40 cellular contexts compared by ENCODE assay signal in genomic region chr1:18859560-18859959, GRCh38. TPM values are rescaled to one million over a fixed set of nuclear protein-coding genes. Genes with fewer than 3 reads are reported as not detected.
"Had no signal": no experiment of that assay in that cellular context is flagged by ENCODE, and none has a peak within 500 bp of the region (broad histone marks: within the 10 kb centered on the region; RNA-seq: fewer than 3 reads in every experiment).

TSS of gene TAS1R2 (minus strand) at chr1:18859660. CDS start at chr1:18859660, 0 bp downstream.

- DNase-seq: Karpas-422, Kasumi-1, MG63, MM.1S, MV-4-11, NCI-H1048, NCI-H1092, NCI-H1092 treated with DMSO at 0.1 percent for 48 hours, NCI-H1105, NCI-H1105 treated with DMSO at 0.1 percent for 48 hours, NCI-H1417, NCI-H1417 treated with DMSO at 0.1 percent for 48 hours, NCI-H1436, NCI-H1436 treated with DMSO at 0.1 percent for 48 hours, NCI-H146, NCI-H1694, NCI-H1694 treated with DMSO at 0.1 percent for 48 hours, NCI-H187, NCI-H187 treated with DMSO at 0.1 percent for 48 hours, NCI-H1930, NCI-H2029, NCI-H2029 treated with DMSO at 0.1 percent for 48 hours, NCI-H2081, NCI-H2081 treated with DMSO at 0.1 percent for 48 hours, NCI-H2107, NCI-H2171, NCI-H2171 treated with DMSO at 0.1 percent for 48 hours, NCI-H2227 treated with DMSO at 0.1 percent for 48 hours, NCI-H226, NCI-H345, NCI-H446, NCI-H446 treated with DMSO at 0.1 percent for 48 hours, NCI-H510A, NCI-H510A treated with DMSO at 0.1 percent for 48 hours, NCI-H524 had no signal

- H3K4me3 ChIP-seq: MG63 had no signal

- H3K36me3 ChIP-seq: MG63 had no signal

- H3K4me2 ChIP-seq: KMS-11 had no signal

- H3K9me3 ChIP-seq: MG63 had no signal

- H3K9ac ChIP-seq: KMS-11 had no signal

- H3K27ac ChIP-seq: KMS-11 had no signal

- H3K27me3 ChIP-seq: MG63 had no signal

RNA-seq across cellular contexts. Expression of gene TAS1R2, which starts in this region (rescaled TPM):
- total RNA-seq: LHCN-M2, M059J, MCF 10A, NCI-H460 had no signal
